ENCODE assay signal across 8 cellular contexts in genomic region chr2:161160226-161161073, GRCh38. TPM values are rescaled to one million over a fixed set of nuclear protein-coding genes. Genes with fewer than 3 reads are reported as not detected.
DNase-seq lines count a peak whose midpoint lies in the region; ATAC-seq and TF ChIP-seq lines count a peak whose summit lies in the region.

TANK (plus strand) TSS chr2:161160428; CDS start chr2:161179663, 19,235 bp downstream.

- H3K4me3 Mint-ChIP-seq in GM23338 = peak within 1 kb of the TSS; percentile 99
- H3K4me3 Mint-ChIP-seq in activated T-helper 2 cell treated with anti-CD3 and anti-CD28 coated beads, Interferon-gamma antibody, Interleukin-2, Interleukin-4, amounts not matched to agents 10 μg/mL and 5 μg/mL and 100 μg/mL, durations not matched to agents 14 hours and 24 hours and 36 hours (ENCODE audit: low read depth) = peak within 1 kb of the TSS; percentile 97
- H3K4me3 Mint-ChIP-seq in natural killer cell treated with Interleukin-12 subunit alpha and Interleukin-12 subunit beta and Interleukin-15 and Interleukin-18, amount 100 ng/mL, for 72 hours = peak within 1 kb of the TSS; percentile 95

- H2AFZ ChIP-seq in GM23338 = peak within 1 kb of the TSS; percentile 94

- H3K27ac ChIP-seq in GM23338 (ENCODE audit: low read depth) (peak within 1 kb of the TSS; percentile 87), RWPE2 (ENCODE audit: poor library complexity, severe bottlenecking) (peak within 1 kb of the TSS; percentile 96)

- ATAC-seq in GM23338 = peak; percentile 98
- peak; percentile 94 for ATAC-seq in RWPE2 (ENCODE audit: low read depth)
- peak; percentile 94 for ATAC-seq in natural killer cell treated with Interleukin-12 subunit alpha and Interleukin-12 subunit beta and Interleukin-15 and Interleukin-18, amount 100 ng/mL, for 72 hours
- peak; percentile 98 for ATAC-seq in stimulated activated naive CD8-positive, alpha-beta T cell treated with anti-CD3 and anti-CD28 coated beads, Interleukin-15, Interleukin-2, amounts not matched to agents 100 U/mL and 50 U/mL, for 24 hours

- DNase-seq in Daoy (ENCODE audit: low read depth) (peak; percentile 95), GM23338 (ENCODE audit: low spot score) (peak; percentile 97), LHCN-M2 (ENCODE audit: low read depth) (peak; percentile 94), RWPE2 (ENCODE audit: low spot score) (peak; percentile 89), fibroblast of peridontal ligament (ENCODE audit: extremely low read depth) (peak; percentile 99)
- DNase-seq in activated T-helper 2 cell treated with anti-CD3 and anti-CD28 coated beads, Interferon-gamma antibody, Interleukin-2, Interleukin-4, amounts not matched to agents 10 μg/mL and 5 μg/mL and 100 μg/mL, durations not matched to agents 14 hours and 24 hours and 36 hours (ENCODE audit: low spot score) = peak; percentile 90
- peak; percentile 97 for DNase-seq in natural killer cell treated with Interleukin-12 subunit alpha and Interleukin-12 subunit beta and Interleukin-15 and Interleukin-18, amount 100 ng/mL, for 72 hours (ENCODE audit: low spot score)
- DNase-seq in stimulated activated naive CD8-positive, alpha-beta T cell treated with anti-CD3 and anti-CD28 coated beads, Interleukin-15, Interleukin-2, amounts not matched to agents 100 U/mL and 50 U/mL, for 24 hours = peak; percentile 88

- peaks cover 12% of the 10 kb centered on the region; the same call in 2 of the 3 replicates for H3K4me1 Mint-ChIP-seq in GM23338
- H3K4me1 Mint-ChIP-seq in activated T-helper 2 cell treated with anti-CD3 and anti-CD28 coated beads, Interferon-gamma antibody, Interleukin-2, Interleukin-4, amounts not matched to agents 10 μg/mL and 5 μg/mL and 100 μg/mL, durations not matched to agents 14 hours and 24 hours and 36 hours (ENCODE audit: low read depth) = peaks cover 53% of the 10 kb centered on the region
- peaks cover 49 to 77% of the 10 kb centered on the region in 2 donors for H3K4me1 Mint-ChIP-seq in natural killer cell treated with Interleukin-12 subunit alpha and Interleukin-12 subunit beta and Interleukin-15 and Interleukin-18, amount 100 ng/mL, for 72 hours (ENCODE audit: low read depth in 2 of 2)

- peaks cover 2% of the 10 kb centered on the region for H3K27me3 Mint-ChIP-seq in GM23338 (ENCODE audit: insufficient read depth, low read depth, poor library complexity)
- no peaks in the 10 kb centered on the region for H3K27me3 Mint-ChIP-seq in activated T-helper 2 cell treated with anti-CD3 and anti-CD28 coated beads, Interferon-gamma antibody, Interleukin-2, Interleukin-4, amounts not matched to agents 10 μg/mL and 5 μg/mL and 100 μg/mL, durations not matched to agents 14 hours and 24 hours and 36 hours (ENCODE audit: low read depth)
- no peaks in the 10 kb centered on the region for H3K27me3 Mint-ChIP-seq in natural killer cell treated with Interleukin-12 subunit alpha and Interleukin-12 subunit beta and Interleukin-15 and Interleukin-18, amount 100 ng/mL, for 72 hours

- H3K36me3 Mint-ChIP-seq in GM23338 (ENCODE audit: low read depth) = no peaks in the 10 kb centered on the region; the same call in 2 of the 3 replicates
- peaks cover 66% of the 10 kb centered on the region for H3K36me3 Mint-ChIP-seq in activated T-helper 2 cell treated with anti-CD3 and anti-CD28 coated beads, Interferon-gamma antibody, Interleukin-2, Interleukin-4, amounts not matched to agents 10 μg/mL and 5 μg/mL and 100 μg/mL, durations not matched to agents 14 hours and 24 hours and 36 hours (ENCODE audit: low read depth)
- H3K36me3 Mint-ChIP-seq in natural killer cell treated with Interleukin-12 subunit alpha and Interleukin-12 subunit beta and Interleukin-15 and Interleukin-18, amount 100 ng/mL, for 72 hours = peaks cover 68% of the 10 kb centered on the region

- intact Hi-C loops in activated T-helper 2 cell treated with anti-CD3 and anti-CD28 coated beads, Interferon-gamma antibody, Interleukin-2, Interleukin-4, amounts not matched to agents 10 μg/mL and 5 μg/mL and 100 μg/mL, durations not matched to agents 14 hours and 24 hours and 36 hours (cut with micrococcal nuclease) = loop anchor here (1.0 to 10.0 kb wide), 9 partner anchors 10 to 1256 kb away; partner anchors contain the start of genes IFIH1 and LY75

- no peaks in the 10 kb centered on the region for H4K20me1 ChIP-seq in GM23338 (replicated peaks; ENCODE audit: insufficient read depth)

- H3K4me3 ChIP-seq in GM23338 (peak within 1 kb of the TSS; percentile 77), RWPE2 (ENCODE audit: severe bottlenecking) (peak within 1 kb of the TSS; percentile 85)

- H3K27me3 ChIP-seq in GM23338 (ENCODE audit: insufficient read depth) = no peaks in the 10 kb centered on the region
- no peaks in the 10 kb centered on the region for H3K27me3 ChIP-seq in RWPE2 (ENCODE audit: insufficient read depth, poor library complexity, severe bottlenecking)

- H3K9me3 Mint-ChIP-seq in GM23338 = no peaks in the 10 kb centered on the region
- H3K9me3 Mint-ChIP-seq in activated T-helper 2 cell treated with anti-CD3 and anti-CD28 coated beads, Interferon-gamma antibody, Interleukin-2, Interleukin-4, amounts not matched to agents 10 μg/mL and 5 μg/mL and 100 μg/mL, durations not matched to agents 14 hours and 24 hours and 36 hours = no peaks in the 10 kb centered on the region
- H3K9me3 Mint-ChIP-seq in natural killer cell treated with Interleukin-12 subunit alpha and Interleukin-12 subunit beta and Interleukin-15 and Interleukin-18, amount 100 ng/mL, for 72 hours = no peaks in the 10 kb centered on the region

- H3K9me2 ChIP-seq in GM23338 (ENCODE audit: insufficient read depth) = no peaks in the 10 kb centered on the region

- peak within 1 kb of the TSS; percentile 96 for H3K4me2 ChIP-seq in GM23338

- H3K36me3 ChIP-seq in GM23338 (ENCODE audit: insufficient read depth) = no peaks in the 10 kb centered on the region
- peaks cover 39% of the 10 kb centered on the region for H3K36me3 ChIP-seq in RWPE2 (ENCODE audit: low read depth)

- H3K4me1 ChIP-seq in GM23338 (ENCODE audit: insufficient read depth) (no peaks in the 10 kb centered on the region; the same call in 1 of the 2 replicates), RWPE2 (ENCODE audit: insufficient read depth, poor library complexity, severe bottlenecking) (peaks cover 20% of the 10 kb centered on the region)

- peak within 1 kb of the TSS; percentile 98 for H3K27ac Mint-ChIP-seq in GM23338
- peak within 1 kb of the TSS; percentile 99 for H3K27ac Mint-ChIP-seq in activated T-helper 2 cell treated with anti-CD3 and anti-CD28 coated beads, Interferon-gamma antibody, Interleukin-2, Interleukin-4, amounts not matched to agents 10 μg/mL and 5 μg/mL and 100 μg/mL, durations not matched to agents 14 hours and 24 hours and 36 hours
- H3K27ac Mint-ChIP-seq in natural killer cell treated with Interleukin-12 subunit alpha and Interleukin-12 subunit beta and Interleukin-15 and Interleukin-18, amount 100 ng/mL, for 72 hours = peak within 1 kb of the TSS; percentile 98 to 99

- 0 out of 2 replicates have a peak, but pooled peaks cover 5% of the 10 kb centered on the region for H3F3A ChIP-seq in GM23338 (replicated peaks; ENCODE audit: low read depth)

- no peaks in the 10 kb centered on the region for H3K9me3 ChIP-seq in RWPE2 (ENCODE audit: severe bottlenecking)

- H3K79me2 ChIP-seq in GM23338 (replicated peaks; ENCODE audit: insufficient read depth) = peaks cover 27% of the 10 kb centered on the region

- TF ChIP-seq CTCF in GM23338 (conservative IDR thresholded peaks at IDR 0.05; ENCODE audit: low read depth in 2 of 2) (no peak), RWPE2 (IDR thresholded peaks at IDR 0.05; ENCODE audit: poor library complexity, severe bottlenecking) (no peak)

TF ChIP-seq in GM23338, 12 proteins besides CTCF, POLR2A, EP300 and RAD21 (continues in another document):
- TF ChIP-seq REST (IDR thresholded peaks at IDR 0.05; ENCODE audit: unreplicated experiment) = peak; percentile 42
- no peak for TF ChIP-seq EZH2 (IDR thresholded peaks at IDR 0.05; ENCODE audit: low read depth, unreplicated experiment)

RNA-seq across cellular contexts. Expression of gene TANK, which starts in this region (rescaled TPM):
- 39.7 and 44.3 TPM in 2 replicates for total RNA-seq in Daoy (2014; rRNA removed; shearing (Covaris generic))
- total RNA-seq in GM23338 (2014; rRNA removed; shearing (Covaris generic)) = 22.2 and 27.7 TPM in 2 replicates
- polyA plus RNA-seq in GM23338 (2016; fragmentation: Nextera tagmentation; extraction: Ambion mirVana) = 35.4 and 36.5 TPM in 2 replicates
- total RNA-seq in LHCN-M2 (2014; rRNA removed) = 56.3 and 64.5 TPM in 2 replicates
- polyA plus RNA-seq in LHCN-M2 (2012) = 24.9 TPM
- total RNA-seq in activated T-helper 2 cell treated with anti-CD3 and anti-CD28 coated beads, Interferon-gamma antibody, Interleukin-2, Interleukin-4, amounts not matched to agents 10 μg/mL and 5 μg/mL and 100 μg/mL, durations not matched to agents 14 hours and 24 hours and 36 hours = 66.2 and 70.7 TPM in 2 replicates
- total RNA-seq in natural killer cell treated with Interleukin-12 subunit alpha and Interleukin-12 subunit beta and Interleukin-15 and Interleukin-18, amount 100 ng/mL, for 72 hours = 100 to 1,000 TPM; 346 to 459 TPM

Comparison
In these comparisons a context has a peak if more than half of its experiments do, and no peak if none do; other contexts are left out.
1. Peak in every context shown above with its lines: DNase-seq, ATAC-seq, H3K4me3 ChIP-seq and H3K27ac ChIP-seq.